22 cellular contexts compared by ENCODE assay signal in genomic region chr19:50387868-50388245, GRCh38. TPM values are rescaled to one million over a fixed set of nuclear protein-coding genes. Genes with fewer than 3 reads are reported as not detected.
DNase-seq lines count a peak whose midpoint lies in the region; ATAC-seq lines count a peak whose summit lies in the region.
"Had no signal": no experiment of that assay in that cellular context is flagged by ENCODE, and none has a peak within 500 bp of the region (broad histone marks: within the 10 kb centered on the region; RNA-seq: fewer than 3 reads in every experiment).

No MANE protein-coding gene starts in this region.

- CTCF ChIA-PET in activated CD4-positive, alpha-beta memory T cell treated with anti-CD3 and anti-CD28 coated beads, Interleukin-2, amount 10 ng/mL, durations not matched to agents 7 days and 5 days (lab: Charles Lee): interaction anchor here (1.3 kb wide), 1 partner anchor 123 kb away, joined by 3 read pairs; the partner anchor contains the start of gene JOSD2
- CTCF ChIA-PET in activated CD4-positive, alpha-beta memory T cell treated with anti-CD3 and anti-CD28 coated beads for 36 hours (lab: Charles Lee): interaction anchor here (1.7 kb wide), 1 partner anchor 31 kb away, joined by 5 read pairs; no protein-coding TSS in a partner anchor

- H3K9me3 Mint-ChIP-seq in activated CD4-positive, alpha-beta memory T cell treated with anti-CD3 and anti-CD28 coated beads, Interleukin-2, amount 10 ng/mL, durations not matched to agents 7 days and 5 days: no peaks in the 10 kb centered on the region
- no peaks in the 10 kb centered on the region for H3K9me3 Mint-ChIP-seq in activated CD4-positive, alpha-beta memory T cell treated with anti-CD3 and anti-CD28 coated beads for 36 hours
- no peaks in the 10 kb centered on the region for H3K9me3 Mint-ChIP-seq in immature natural killer cell
- no peaks in the 10 kb centered on the region for H3K9me3 Mint-ChIP-seq in stimulated activated effector memory CD8-positive, alpha-beta T cell treated with anti-CD3 and anti-CD28 coated beads, Interleukin-12 subunit alpha, Interleukin-12 subunit beta, amount 100 ng/mL, for 72 hours

- peak overlapping the region; percentile 14 for H3K4me3 Mint-ChIP-seq in activated CD4-positive, alpha-beta memory T cell treated with anti-CD3 and anti-CD28 coated beads, Interleukin-2, amount 10 ng/mL, durations not matched to agents 7 days and 5 days
- H3K4me3 Mint-ChIP-seq in activated CD4-positive, alpha-beta memory T cell treated with anti-CD3 and anti-CD28 coated beads for 36 hours: no peak overlapping the region
- no peak overlapping the region for H3K4me3 Mint-ChIP-seq in T-helper 17 cell
- H3K4me3 Mint-ChIP-seq in immature natural killer cell: peak overlapping the region in 4 of 5 donors; percentile 8 to 63 (median 44)
- H3K4me3 Mint-ChIP-seq in stimulated activated effector memory CD8-positive, alpha-beta T cell treated with anti-CD3 and anti-CD28 coated beads, Interleukin-12 subunit alpha, Interleukin-12 subunit beta, amount 100 ng/mL, for 72 hours: no peak overlapping the region
- H3K4me3 Mint-ChIP-seq: endodermal cell had no signal

- POLR2A ChIA-PET in activated CD4-positive, alpha-beta memory T cell treated with anti-CD3 and anti-CD28 coated beads, Interleukin-2, amount 10 ng/mL, durations not matched to agents 7 days and 5 days (lab: Charles Lee): interaction anchor here (0.9 to 1.3 kb wide), 2 partner anchors 11 to 31 kb away, joined by 3 to 4 read pairs; partner anchors contain the start of gene NR1H2
- POLR2A ChIA-PET in activated CD4-positive, alpha-beta memory T cell treated with anti-CD3 and anti-CD28 coated beads for 36 hours (lab: Charles Lee): no interaction called here

- ATAC-seq in T-helper 17 cell (no peak), HG02759 (IDR thresholded peaks at IDR 0.05; ENCODE audit: unreplicated experiment) (no peak), HG02798 (IDR thresholded peaks at IDR 0.05; ENCODE audit: poor library complexity, unreplicated experiment) (no peak)
- ATAC-seq in stimulated activated effector memory CD8-positive, alpha-beta T cell treated with anti-CD3 and anti-CD28 coated beads, Interleukin-12 subunit alpha, Interleukin-12 subunit beta, amount 100 ng/mL, for 72 hours: no peak
- ATAC-seq: left colon, SK-N-SH treated with all-trans-retinoic acid at 6 μM for 48 hours had no signal

- no peak for DNase-seq in activated CD4-positive, alpha-beta memory T cell treated with anti-CD3 and anti-CD28 coated beads, Interleukin-2, amount 10 ng/mL, durations not matched to agents 7 days and 5 days
- DNase-seq in activated CD4-positive, alpha-beta memory T cell treated with anti-CD3 and anti-CD28 coated beads for 36 hours: no peak
- no peak for DNase-seq in T-helper 17 cell
- DNase-seq in immature natural killer cell: no peak
- DNase-seq in stimulated activated effector memory CD8-positive, alpha-beta T cell treated with anti-CD3 and anti-CD28 coated beads, Interleukin-12 subunit alpha, Interleukin-12 subunit beta, amount 100 ng/mL, for 72 hours (ENCODE audit: low spot score in 2 of 2): no peak
- DNase-seq in NCI-H2227 (lab: John Stamatoyannopoulos, UW; ENCODE audit: unreplicated experiment): no peak
- DNase-seq: activated naive CD4-positive, alpha-beta T cell treated with Interleukin-2 at 50 U/mL for 16 hours; BE2C; endodermal cell; left colon; NCI-H1105 treated with DMSO at 0.1 percent for 48 hours; NCI-H2081 treated with DMSO at 0.1 percent for 48 hours; NCI-H510A; RPMI8226; stimulated activated CD4-positive, alpha-beta T cell treated with anti-CD3 and anti-CD28 coated beads, Interleukin-4, amount 100 ng/mL, for 24 hours had no signal

- H3K27ac Mint-ChIP-seq in activated CD4-positive, alpha-beta memory T cell treated with anti-CD3 and anti-CD28 coated beads, Interleukin-2, amount 10 ng/mL, durations not matched to agents 7 days and 5 days: no peak overlapping the region
- no peak overlapping the region for H3K27ac Mint-ChIP-seq in activated CD4-positive, alpha-beta memory T cell treated with anti-CD3 and anti-CD28 coated beads for 36 hours
- H3K27ac Mint-ChIP-seq in T-helper 17 cell (peak overlapping the region; percentile 51), immature natural killer cell (peak overlapping the region in 4 of 6 donors; percentile 33 to 69 (median 53))
- peak overlapping the region; percentile 65 for H3K27ac Mint-ChIP-seq in stimulated activated effector memory CD8-positive, alpha-beta T cell treated with anti-CD3 and anti-CD28 coated beads, Interleukin-12 subunit alpha, Interleukin-12 subunit beta, amount 100 ng/mL, for 72 hours
- H3K27ac Mint-ChIP-seq: endodermal cell had no signal

- H3K4me1 Mint-ChIP-seq in activated CD4-positive, alpha-beta memory T cell treated with anti-CD3 and anti-CD28 coated beads, Interleukin-2, amount 10 ng/mL, durations not matched to agents 7 days and 5 days: peaks cover 35% of the 10 kb centered on the region
- H3K4me1 Mint-ChIP-seq in activated CD4-positive, alpha-beta memory T cell treated with anti-CD3 and anti-CD28 coated beads for 36 hours (ENCODE audit: low read depth): peaks cover 29% of the 10 kb centered on the region
- H3K4me1 Mint-ChIP-seq in T-helper 17 cell (peaks cover 27% of the 10 kb centered on the region), immature natural killer cell (peaks cover 26 to 30% of the 10 kb centered on the region in 2 donors)
- peaks cover 39% of the 10 kb centered on the region for H3K4me1 Mint-ChIP-seq in stimulated activated effector memory CD8-positive, alpha-beta T cell treated with anti-CD3 and anti-CD28 coated beads, Interleukin-12 subunit alpha, Interleukin-12 subunit beta, amount 100 ng/mL, for 72 hours

- H3K27me3 Mint-ChIP-seq in activated CD4-positive, alpha-beta memory T cell treated with anti-CD3 and anti-CD28 coated beads, Interleukin-2, amount 10 ng/mL, durations not matched to agents 7 days and 5 days: no peaks in the 10 kb centered on the region
- H3K27me3 Mint-ChIP-seq in activated CD4-positive, alpha-beta memory T cell treated with anti-CD3 and anti-CD28 coated beads for 36 hours: no peaks in the 10 kb centered on the region
- H3K27me3 Mint-ChIP-seq in T-helper 17 cell (no peaks in the 10 kb centered on the region), immature natural killer cell (ENCODE audit: low read depth in 3 of 3) (peaks cover 15 to 16% (median 15%) of the 10 kb centered on the region in 3 donors)

- no peaks in the 10 kb centered on the region for H3K9me3 ChIP-seq in T-helper 17 cell (ENCODE audit: control insufficient read depth, low read length, poor library complexity, severe bottlenecking)
- H3K9me3 ChIP-seq: BE2C had no signal

- intact Hi-C loops in activated CD4-positive, alpha-beta memory T cell treated with anti-CD3 and anti-CD28 coated beads for 36 hours (cut with micrococcal nuclease): no loop called here

- peaks cover 60% of the 10 kb centered on the region for H3K36me3 Mint-ChIP-seq in activated CD4-positive, alpha-beta memory T cell treated with anti-CD3 and anti-CD28 coated beads, Interleukin-2, amount 10 ng/mL, durations not matched to agents 7 days and 5 days (ENCODE audit: low read depth)
- H3K36me3 Mint-ChIP-seq in activated CD4-positive, alpha-beta memory T cell treated with anti-CD3 and anti-CD28 coated beads for 36 hours: peaks cover 35% of the 10 kb centered on the region
- peaks cover 6% of the 10 kb centered on the region for H3K36me3 Mint-ChIP-seq in T-helper 17 cell (ENCODE audit: low read depth)
- H3K36me3 Mint-ChIP-seq in immature natural killer cell: peaks cover 0 to 9% (median 4%) of the 10 kb centered on the region in 3 donors
- H3K36me3 Mint-ChIP-seq in stimulated activated effector memory CD8-positive, alpha-beta T cell treated with anti-CD3 and anti-CD28 coated beads, Interleukin-12 subunit alpha, Interleukin-12 subunit beta, amount 100 ng/mL, for 72 hours: peaks cover 88% of the 10 kb centered on the region

RNA-seq across cellular contexts. Expression of gene POLD1, which starts 3.7 kb away (rescaled TPM):
- total RNA-seq in activated CD4-positive, alpha-beta memory T cell treated with anti-CD3 and anti-CD28 coated beads, Interleukin-2, amount 10 ng/mL, durations not matched to agents 7 days and 5 days: 100 to 1,000 TPM; 117 to 119 TPM
- total RNA-seq in activated CD4-positive, alpha-beta memory T cell treated with anti-CD3 and anti-CD28 coated beads for 36 hours: 100 to 1,000 TPM; 190 to 191 TPM
- 10 to 100 TPM; 23.5 to 26.6 TPM for total RNA-seq in T-helper 17 cell
- polyA plus RNA-seq in immature natural killer cell: 10 to 100 TPM; 14.5 to 24.8 (median 22.8) TPM

RNA-seq across cellular contexts. Expression of gene NR1H2, which starts 11.6 kb away (rescaled TPM):
- total RNA-seq in activated CD4-positive, alpha-beta memory T cell treated with anti-CD3 and anti-CD28 coated beads, Interleukin-2, amount 10 ng/mL, durations not matched to agents 7 days and 5 days: 10 to 100 TPM; 79.7 to 86.2 TPM
- total RNA-seq in activated CD4-positive, alpha-beta memory T cell treated with anti-CD3 and anti-CD28 coated beads for 36 hours: 10 to 100 TPM; 73.9 to 75.6 TPM
- 100 to 1,000 TPM; 208 to 276 TPM for total RNA-seq in T-helper 17 cell
- 10 to 100 TPM; 65.0 to 84.9 (median 68.8) TPM for polyA plus RNA-seq in immature natural killer cell

RNA-seq across cellular contexts. Expression of gene NAPSA, which starts 22.4 kb away (rescaled TPM):
- 1 to 10 TPM; 3.2 to 3.9 TPM for total RNA-seq in activated CD4-positive, alpha-beta memory T cell treated with anti-CD3 and anti-CD28 coated beads, Interleukin-2, amount 10 ng/mL, durations not matched to agents 7 days and 5 days
- total RNA-seq in activated CD4-positive, alpha-beta memory T cell treated with anti-CD3 and anti-CD28 coated beads for 36 hours: 10 to 100 TPM; 88.8 to 99.8 TPM
- under 1 TPM; 0.73 to 0.99 TPM for total RNA-seq in T-helper 17 cell
- 1 to 10 TPM in 1 of 3 donors, under 1 TPM in 1, not detected in 1; 0.50 to 2.2 TPM for polyA plus RNA-seq in immature natural killer cell
- total RNA-seq: astrocyte had no signal

RNA-seq across cellular contexts. Expression of gene SPIB, which starts 30.9 kb away (rescaled TPM):
- total RNA-seq in activated CD4-positive, alpha-beta memory T cell treated with anti-CD3 and anti-CD28 coated beads, Interleukin-2, amount 10 ng/mL, durations not matched to agents 7 days and 5 days: under 1 TPM in 1 of 2 experiments, not detected in 1; 0.18 TPM
- under 1 TPM; 0.45 to 0.80 TPM for total RNA-seq in activated CD4-positive, alpha-beta memory T cell treated with anti-CD3 and anti-CD28 coated beads for 36 hours
- 1 to 10 TPM; 1.9 to 3.0 TPM for total RNA-seq in T-helper 17 cell
- 1 to 10 TPM in 2 of 3 donors, under 1 TPM in 1; 0.38 to 1.6 (median 1.5) TPM for polyA plus RNA-seq in immature natural killer cell
- total RNA-seq: cerebellum, glomerular endothelial cell, smooth muscle cell had no signal
- polyA plus RNA-seq: smooth muscle cell had no signal

RNA-seq across cellular contexts. Expression of gene MYBPC2, which starts 44.8 kb away (rescaled TPM):
- under 1 TPM; 0.28 to 0.33 TPM for total RNA-seq in activated CD4-positive, alpha-beta memory T cell treated with anti-CD3 and anti-CD28 coated beads, Interleukin-2, amount 10 ng/mL, durations not matched to agents 7 days and 5 days
- under 1 TPM; 0.38 to 0.94 TPM for total RNA-seq in activated CD4-positive, alpha-beta memory T cell treated with anti-CD3 and anti-CD28 coated beads for 36 hours
- total RNA-seq in T-helper 17 cell: under 1 TPM; 0.07 to 0.08 TPM
- not detected for polyA plus RNA-seq in immature natural killer cell
- total RNA-seq: astrocyte, glomerular endothelial cell, smooth muscle cell had no signal
- polyA plus RNA-seq: smooth muscle cell had no signal

Comparison
In these comparisons a context has a peak if more than half of its experiments do, and no peak if none do; other contexts are left out.
1. H3K4me3 Mint-ChIP-seq: peak in activated CD4-positive, alpha-beta memory T cell treated with anti-CD3 and anti-CD28 coated beads, Interleukin-2, amount 10 ng/mL, durations not matched to agents 7 days and 5 days (single experiment) and immature natural killer cell (4 of 5); none in activated CD4-positive, alpha-beta memory T cell treated with anti-CD3 and anti-CD28 coated beads for 36 hours (single experiment), T-helper 17 cell (single experiment) and stimulated activated effector memory CD8-positive, alpha-beta T cell treated with anti-CD3 and anti-CD28 coated beads, Interleukin-12 subunit alpha, Interleukin-12 subunit beta, amount 100 ng/mL, for 72 hours (single experiment).
2. RNA of gene NAPSA, which starts 22.4 kb away (total RNA-seq): 88.8 to 99.8 TPM in activated CD4-positive, alpha-beta memory T cell treated with anti-CD3 and anti-CD28 coated beads for 36 hours; 3.2 to 3.9 TPM in activated CD4-positive, alpha-beta memory T cell treated with anti-CD3 and anti-CD28 coated beads, Interleukin-2, amount 10 ng/mL, durations not matched to agents 7 days and 5 days and 0.73 to 0.99 TPM in T-helper 17 cell; every median in the first group is over 10 times any median in the second.
3. H3K27ac Mint-ChIP-seq: peak in T-helper 17 cell (single experiment), immature natural killer cell (4 of 6) and stimulated activated effector memory CD8-positive, alpha-beta T cell treated with anti-CD3 and anti-CD28 coated beads, Interleukin-12 subunit alpha, Interleukin-12 subunit beta, amount 100 ng/mL, for 72 hours (single experiment); none in activated CD4-positive, alpha-beta memory T cell treated with anti-CD3 and anti-CD28 coated beads, Interleukin-2, amount 10 ng/mL, durations not matched to agents 7 days and 5 days (single experiment) and activated CD4-positive, alpha-beta memory T cell treated with anti-CD3 and anti-CD28 coated beads for 36 hours (single experiment).
4. RNA of gene POLD1, which starts 3.7 kb away (total RNA-seq): 190 to 191 TPM in activated CD4-positive, alpha-beta memory T cell treated with anti-CD3 and anti-CD28 coated beads for 36 hours and 117 to 119 TPM in activated CD4-positive, alpha-beta memory T cell treated with anti-CD3 and anti-CD28 coated beads, Interleukin-2, amount 10 ng/mL, durations not matched to agents 7 days and 5 days; 23.5 to 26.6 TPM in T-helper 17 cell; every median in the first group is over 4 times any median in the second.